In the genomic region with DNA sequence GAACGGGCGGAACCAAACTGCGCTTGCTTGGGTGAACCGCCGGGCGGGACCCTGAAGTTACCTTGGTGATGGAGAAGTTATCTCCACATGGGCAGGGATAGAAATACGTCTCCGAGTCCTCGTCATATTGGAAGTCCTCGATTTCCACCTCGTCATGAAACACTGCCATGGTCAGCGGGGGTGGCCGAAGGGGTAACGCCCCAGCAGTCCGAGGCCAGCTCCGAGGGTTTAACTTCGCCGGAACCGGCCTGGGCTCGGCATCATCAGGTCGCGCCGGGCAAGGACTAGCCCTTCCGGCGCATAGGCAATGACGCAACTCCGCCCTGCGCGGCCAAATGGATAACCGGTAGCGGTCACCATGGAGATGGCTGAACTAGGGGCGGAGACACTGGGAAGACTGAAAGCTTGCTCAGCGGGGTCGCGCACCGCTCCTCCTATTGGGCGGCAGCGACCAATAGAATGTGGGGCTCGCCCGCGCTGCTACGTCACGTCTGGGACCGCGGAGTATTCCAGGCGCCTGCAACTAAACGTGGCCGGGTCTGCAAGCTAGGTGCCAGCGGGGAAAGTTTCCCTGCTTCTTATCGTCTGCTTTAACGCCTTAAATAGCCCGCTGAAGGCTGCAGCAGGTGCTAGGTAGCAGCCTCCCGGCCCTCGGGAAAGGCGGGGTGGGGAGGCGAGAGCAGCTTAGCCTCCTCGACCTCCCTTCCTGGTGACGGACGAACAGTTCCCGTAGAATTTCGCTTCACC, we compare ENCODE assay signal across 7 cellular contexts.
A peak's percentile ranks its signal among the peaks of the same experiment; 100 is the strongest.
DNase-seq lines count a peak whose midpoint lies in the region; ATAC-seq lines count a peak whose summit lies in the region.

Gene DPH3, minus strand, starts transcription at position 236 of the 747 bp plus-strand sequence. Its CDS starts 67 bp downstream, at position 169.
Gene OXNAD1, plus strand, starts transcription at position 505 of the 747 bp plus-strand sequence. CDS start 5,741 bp downstream, outside the sequence.

- peak; percentile 94 for ATAC-seq in GM18508 (IDR thresholded peaks at IDR 0.05; ENCODE audit: insufficient read depth, unreplicated experiment)
- ATAC-seq in HG03025 (IDR thresholded peaks at IDR 0.05; ENCODE audit: low FRiP score, unreplicated experiment), result peak; percentile 98

- DNase-seq in NCI-H2081 (lab: John Stamatoyannopoulos, UW) (peak; percentile 99), T1000 (lab: John Stamatoyannopoulos, UW) (peak; percentile 99), astrocyte of the hippocampus (ENCODE audit: low read depth, low spot score) (peak; percentile 100), hippocampal formation (lab: John Stamatoyannopoulos, UW) (peak; percentile 98 to 99), retina (peak; percentile 99)

Comparison
In these comparisons a context has a peak if more than half of its experiments do, and no peak if none do; other contexts are left out.
1. Peak in every context shown above with its lines: DNase-seq and ATAC-seq.